ENCODE assay signal across 8 cellular contexts in genomic region chr1:35557118-35557610, GRCh38. TPM values are rescaled to one million over a fixed set of nuclear protein-coding genes. Genes with fewer than 3 reads are reported as not detected.
DNase-seq lines count a peak whose midpoint lies in the region; ATAC-seq and TF ChIP-seq lines count a peak whose summit lies in the region.

KIAA0319L (minus strand) TSS chr1:35557403; CDS start chr1:35554491, 2,912 bp downstream.

- H2AK5ac ChIP-seq in IMR-90 (ENCODE audit: low read depth, low read length) = peak within 1 kb of the TSS; percentile 99

- H2AK9ac ChIP-seq in IMR-90 (replicated peaks; ENCODE audit: low read depth, low read length, poor library complexity) = peak within 1 kb of the TSS; percentile 95

- intact Hi-C loops in IMR-90 (cut with micrococcal nuclease) (loop anchor here (2.0 kb wide), 1 partner anchor 364 kb away; the partner anchor contains the start of gene SFPQ), dorsolateral prefrontal cortex (cut with DNase I) (loop anchor here (5.0 to 10.0 kb wide), 2 partner anchors 282 to 365 kb away; partner anchors contain the start of gene SFPQ (in 1 of the 2)), lower leg skin (cut with DNase I; ENCODE audit: low total_unique reads) (no loop called here)

- H4K91ac ChIP-seq in IMR-90 (ENCODE audit: insufficient read depth, low read depth, low read length) = peak within 1 kb of the TSS; percentile 96

- H3K27ac ChIP-seq in IMR-90 (ENCODE audit: insufficient read depth, low read length) = peak within 1 kb of the TSS; percentile 99
- peak within 1 kb of the TSS; percentile 85 for H3K27ac ChIP-seq in SJSA1
- H3K27ac ChIP-seq in dorsolateral prefrontal cortex = peak within 1 kb of the TSS; percentile 78 to 100 (median 99)

- ATAC-seq in activated T-cell treated with anti-CD3 and anti-CD28 coated beads, Interleukin-2, amount 50 U/mL, for 4 hours = peak; percentile 69 to 76
- peak; percentile 69 for ATAC-seq in GM21737 (IDR thresholded peaks at IDR 0.05; ENCODE audit: unreplicated experiment)
- peak; percentile 88 for ATAC-seq in IMR-90 (ENCODE audit: low read depth)

- peak within 1 kb of the TSS; percentile 92 for H3K18ac ChIP-seq in IMR-90 (ENCODE audit: low read depth, low read length)

- peak within 1 kb of the TSS; percentile 99 for H3K14ac ChIP-seq in IMR-90 (replicated peaks; ENCODE audit: low read depth, low read length)

- H3K36me3 Mint-ChIP-seq in activated T-cell treated with anti-CD3 and anti-CD28 coated beads, Interleukin-2, amount 50 U/mL, for 4 hours (ENCODE audit: insufficient read depth) = peaks cover 9% of the 10 kb centered on the region

- no peak for TF ChIP-seq CTCF in IMR-90 (conservative IDR thresholded peaks at IDR 0.05; ENCODE audit: low read depth, low read length)
- peak in 22 of 56 donors; percentile 7 to 52 (median 24) for TF ChIP-seq CTCF in dorsolateral prefrontal cortex (IDR thresholded peaks at IDR 0.05 in 54 of 56, conservative IDR thresholded peaks at IDR 0.05 in 2 of 56; ENCODE audit: low read depth in 1 of 56, partially characterized antibody in 56 of 56)
- TF ChIP-seq CTCF in lower leg skin (IDR thresholded peaks at IDR 0.05) = no peak
- no peak for TF ChIP-seq CTCF in subcutaneous adipose tissue (IDR thresholded peaks at IDR 0.05; ENCODE audit: low read depth)

- peaks cover 36% of the 10 kb centered on the region for H4K20me1 ChIP-seq in IMR-90 (ENCODE audit: insufficient read depth, low read length)

- H3K79me1 ChIP-seq in IMR-90 (ENCODE audit: low read depth in 1 of 2, low read length in 2 of 2) = peaks cover 12 to 69% of the 10 kb centered on the region in 2 experiments

- H3K9ac ChIP-seq in IMR-90 (ENCODE audit: low read depth, low read length) = peak within 1 kb of the TSS; percentile 97

- no TSS peak for BruUV-seq in IMR-90 (replicated peaks; lab: Mats Ljungman, UMichigan)

- POLR2A ChIA-PET in IMR-90 (lab: Charles Lee; ENCODE audit: unreplicated experiment) = interaction anchor here (0.7 to 1.8 kb wide), 2 partner anchors 32 to 106 kb away, joined by 3 to 4 read pairs; no protein-coding TSS in a partner anchor

- in situ Hi-C loops in IMR-90 (cut with MboI; ENCODE audit: low sequenced_read_pairs) = no loop called here

- H3K23ac ChIP-seq in IMR-90 (ENCODE audit: low read depth, low read length) = peak within 1 kb of the TSS; percentile 98

- H2BK5ac ChIP-seq in IMR-90 (ENCODE audit: low read depth, low read length, poor library complexity, severe bottlenecking) = peak within 1 kb of the TSS; percentile 99

- peak within 1 kb of the TSS; percentile 87 for H3K56ac ChIP-seq in IMR-90 (ENCODE audit: extremely low read depth, insufficient read depth, low read length)

- H3K4me1 Mint-ChIP-seq in activated T-cell treated with anti-CD3 and anti-CD28 coated beads, Interleukin-2, amount 50 U/mL, for 4 hours (ENCODE audit: low read depth) = peaks cover 53% of the 10 kb centered on the region

- H3K9me3 ChIP-seq in IMR-90 (ENCODE audit: control insufficient read depth, insufficient read depth, low read length) (no peaks in the 10 kb centered on the region), SJSA1 (replicated peaks) (no peaks in the 10 kb centered on the region)

- CTCF ChIA-PET in IMR-90 (lab: Yijun Ruan, JAX) = interaction anchor here (1.1 to 1.8 kb wide), 3 partner anchors 12 to 106 kb away, joined by 5 to 9 read pairs (median 6); no protein-coding TSS in a partner anchor

- H3K36me3 ChIP-seq in IMR-90 (ENCODE audit: control insufficient read depth, insufficient read depth, low read length) (peaks cover 15% of the 10 kb centered on the region), SJSA1 (peaks cover 30% of the 10 kb centered on the region)

- H3K27me3 ChIP-seq in IMR-90 (ENCODE audit: control insufficient read depth, insufficient read depth, low read length) (no peaks in the 10 kb centered on the region), SJSA1 (replicated peaks) (no peaks in the 10 kb centered on the region), dorsolateral prefrontal cortex (no peaks in the 10 kb centered on the region)

- peaks cover 6% of the 10 kb centered on the region for H3K9me1 ChIP-seq in IMR-90 (ENCODE audit: insufficient read depth, low read length)

- peak within 1 kb of the TSS; percentile 91 to 96 for H4K8ac ChIP-seq in IMR-90 (ENCODE audit: low read depth in 2 of 2, low read length in 2 of 2)

- peak within 1 kb of the TSS; percentile 98 for H3K4me3 Mint-ChIP-seq in activated T-cell treated with anti-CD3 and anti-CD28 coated beads, Interleukin-2, amount 50 U/mL, for 4 hours

- H3K4me2 ChIP-seq in IMR-90 (ENCODE audit: low read depth, low read length) = peak within 1 kb of the TSS; percentile 96

- H3K4me1 ChIP-seq in IMR-90 (ENCODE audit: control insufficient read depth, insufficient read depth, low read length) (peaks cover 10% of the 10 kb centered on the region), SJSA1 (replicated peaks) (peaks cover 19% of the 10 kb centered on the region)

- no peaks in the 10 kb centered on the region for H3K27me3 Mint-ChIP-seq in activated T-cell treated with anti-CD3 and anti-CD28 coated beads, Interleukin-2, amount 50 U/mL, for 4 hours (ENCODE audit: low read depth)

- peak within 1 kb of the TSS; percentile 86; the same call in 1 of the 3 replicates for H2BK15ac ChIP-seq in IMR-90 (ENCODE audit: low read depth, low read length)

- peak within 1 kb of the TSS; percentile 90 for H4K5ac ChIP-seq in IMR-90 (ENCODE audit: low read depth, low read length)

- no peak for TF ChIP-seq RAD21 in IMR-90 (IDR thresholded peaks at IDR 0.05; ENCODE audit: low read length)

- no peak for DNase-seq in activated T-cell treated with anti-CD3 and anti-CD28 coated beads, Interleukin-2, amount 50 U/mL, for 4 hours
- DNase-seq in activated T-cell treated with anti-CD3 and anti-CD28 coated beads, Interleukin-2, amount 50 U/mL, for 48 hours = no peak
- DNase-seq in IMR-90 (peak; percentile 37), SJSA1 (ENCODE audit: low read depth in 1 of 2, low spot score in 2 of 2) (peak; percentile 89 to 98), dorsolateral prefrontal cortex (peak; percentile 86 to 94 (median 92)), lower leg skin (ENCODE audit: low spot score in 2 of 2) (no peak)

- H2AFZ ChIP-seq in IMR-90 (replicated peaks; ENCODE audit: low read length, poor library complexity) = peak within 1 kb of the TSS; percentile 100

- H3K9me3 Mint-ChIP-seq in activated T-cell treated with anti-CD3 and anti-CD28 coated beads, Interleukin-2, amount 50 U/mL, for 4 hours = no peaks in the 10 kb centered on the region

- dilution Hi-C loops in IMR-90 (cut with HindIII; ENCODE audit: low sequenced_read_pairs, unreplicated experiment) = no loop called here

- peak within 1 kb of the TSS; percentile 99 for H2BK120ac ChIP-seq in IMR-90 (ENCODE audit: low read depth, low read length)

- H3K4ac ChIP-seq in IMR-90 (ENCODE audit: low read depth, low read length) = peak within 1 kb of the TSS; percentile 99

- 0% methylated on average over 1 of the region's 39 CpGs; no CpG with 5 or more reads in 1 of the 2 experiments for WGBS in IMR-90 (ENCODE audit: extremely low coverage in 2 of 2, insufficient read length in 1 of 2), 2 experiments
- 2% methylated on average over 36 of the region's 39 CpGs; no CpG with 5 or more reads in 1 of the 2 donors for WGBS in lower leg skin, 2 donors

- TF ChIP-seq POLR2A in IMR-90 (IDR thresholded peaks at IDR 0.05; ENCODE audit: low read depth, low read length) = no peak
- TF ChIP-seq POLR2A in lower leg skin (IDR thresholded peaks at IDR 0.05) = no peak

- peak within 1 kb of the TSS; percentile 79 for H3K4me3 ChIP-seq in IMR-90 (ENCODE audit: insufficient read depth, low read depth, low read length)
- peak within 1 kb of the TSS; percentile 86 for H3K4me3 ChIP-seq in SJSA1
- H3K4me3 ChIP-seq in dorsolateral prefrontal cortex = peak within 1 kb of the TSS; percentile 76 to 100 (median 96)
- peak within 1 kb of the TSS; percentile 83 for H3K4me3 ChIP-seq in lower leg skin (ENCODE audit: low read depth, poor library complexity, severe bottlenecking)

- peak within 1 kb of the TSS; percentile 90 for H2BK20ac ChIP-seq in IMR-90 (ENCODE audit: low read depth, low read length)

TF ChIP-seq in IMR-90, 13 proteins besides CTCF, POLR2A, EP300 and RAD21:
- no peak for TF ChIP-seq CEBPB (IDR thresholded peaks at IDR 0.05; ENCODE audit: low read depth, low read length)
- TF ChIP-seq FOS (IDR thresholded peaks at IDR 0.05; ENCODE audit: low read depth, low read length) = no peak
- TF ChIP-seq CHD1 (IDR thresholded peaks at IDR 0.05; ENCODE audit: low read depth, low read length) = no peak
- no peak for TF ChIP-seq SMC3 (IDR thresholded peaks at IDR 0.05; ENCODE audit: low read depth, low read length)
- TF ChIP-seq MXI1 (IDR thresholded peaks at IDR 0.05; ENCODE audit: borderline replicate concordance, low read depth, low read length) = 0 out of 2 replicates have a peak, but pooled peaks have one; percentile 17

RNA-seq across cellular contexts. Expression of gene KIAA0319L, which starts in this region (rescaled TPM):
- total RNA-seq in activated T-cell treated with anti-CD3 and anti-CD28 coated beads, Interleukin-2, amount 50 U/mL, for 4 hours = 10 to 100 TPM; 16.4 to 19.2 (median 17.4) TPM
- total RNA-seq in IMR-90 (2012; rRNA removed) (38.0 and 49.8 TPM in 2 replicates), dorsolateral prefrontal cortex (100 to 1,000 TPM in 10 of 120 experiments, 10 to 100 TPM in 110; 66.0 to 125 (median 85.3) TPM), lower leg skin (10 to 100 TPM; 33.4 to 60.9 (median 44.9) TPM), subcutaneous adipose tissue (10 to 100 TPM; 35.9 to 77.6 (median 61.8) TPM)
- 33.9 and 38.0 TPM in 2 replicates for polyA plus RNA-seq in IMR-90 (2012; rRNA removed)
- polyA plus RNA-seq in IMR-90 (2012; cell fraction: cytosol; rRNA removed) = 19.3 and 25.5 TPM in 2 replicates
- polyA plus RNA-seq in IMR-90 (2012; cell fraction: nucleus; rRNA removed; ENCODE audit: low replicate concordance) = 41.2 and 65.5 TPM in 2 replicates
- 22.8 and 23.7 TPM in 2 replicates for total RNA-seq in SJSA1 (2014; rRNA removed; shearing (Covaris generic))

Comparison
In these comparisons a context has a peak if more than half of its experiments do, and no peak if none do; other contexts are left out.
1. DNase-seq: peak in IMR-90 (single experiment), SJSA1 (2 of 2) and dorsolateral prefrontal cortex (10 of 10); none in activated T-cell treated with anti-CD3 and anti-CD28 coated beads, Interleukin-2, amount 50 U/mL, for 4 hours (single experiment), activated T-cell treated with anti-CD3 and anti-CD28 coated beads, Interleukin-2, amount 50 U/mL, for 48 hours (0 of 2) and lower leg skin (0 of 2).
2. Peak in every context shown above with its lines, with median percentiles within 50 percentile points of each other: ATAC-seq, H3K27ac ChIP-seq and H3K4me3 ChIP-seq.